Comparison of ENCODE assay signal across 8 cellular contexts in the genomic region with DNA sequence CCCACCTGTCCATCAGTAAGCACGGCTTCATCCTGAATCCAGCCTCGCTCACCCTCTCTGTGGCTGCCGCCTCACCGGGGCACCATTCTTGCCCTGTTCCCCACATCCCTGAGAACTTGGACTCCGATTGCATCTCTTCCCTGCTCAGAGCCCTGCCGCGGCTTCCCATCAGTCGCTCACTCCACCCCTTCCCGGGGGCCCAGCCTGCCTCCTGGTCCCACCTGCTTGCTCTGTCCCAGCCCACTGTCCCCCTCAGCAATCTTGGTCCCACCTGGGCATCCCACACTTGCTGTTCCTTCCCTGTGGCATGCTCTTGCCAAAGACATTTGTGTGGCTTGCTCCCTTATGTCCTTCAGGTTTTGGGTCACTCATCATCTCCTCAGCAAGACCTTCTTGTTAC. TPM values are rescaled to one million over a fixed set of nuclear protein-coding genes. Genes with fewer than 3 reads are reported as not detected.
"Had no signal": no experiment of that assay in that cellular context is flagged by ENCODE, and none has a peak within 500 bp of the region (broad histone marks: within the 10 kb centered on the region; RNA-seq: fewer than 3 reads in every experiment).

No MANE protein-coding gene starts in this region.

- H3K4me1 Mint-ChIP-seq: IgD-negative memory B cell had no signal

- H3K4me1 ChIP-seq: HAP-1 had no signal

- H3K36me3 Mint-ChIP-seq: IgD-negative memory B cell had no signal

- H3K4me3 ChIP-seq: GM23248, HAP-1 had no signal

- H2AFZ ChIP-seq: GM23248 had no signal

- H3K4me3 Mint-ChIP-seq: HFFc6, IgD-negative memory B cell had no signal

- H3K27ac ChIP-seq: GM23248 had no signal

- H3K9me3 ChIP-seq: HAP-1 had no signal

- H3K9ac ChIP-seq: GM23248 had no signal

- H3K27ac Mint-ChIP-seq: HFFc6, IgD-negative memory B cell had no signal

- H3K36me3 ChIP-seq: HAP-1 had no signal

- FAIRE-seq: HTR-8/SVneo had no signal

- H3K9me3 Mint-ChIP-seq: HFFc6, IgD-negative memory B cell had no signal

- DNase-seq: GM23248, GOT3, HFFc6, KBM-7 had no signal

RNA-seq across cellular contexts. Expression of a gene that starts 56.3 kb away (rescaled TPM):
- total RNA-seq: GM23248, HT-29 had no signal
- polyA plus RNA-seq: GM23248, IgD-negative memory B cell had no signal
